ENCODE assay signal across 10 cellular contexts in genomic region chr21:38956791-38957571, GRCh38.
DNase-seq lines count a peak whose midpoint lies in the region; ATAC-seq and TF ChIP-seq lines count a peak whose summit lies in the region.
"Had no signal": no experiment of that assay in that cellular context is flagged by ENCODE, and none has a peak within 500 bp of the region (broad histone marks: within the 10 kb centered on the region; RNA-seq: fewer than 3 reads in every experiment).

No MANE protein-coding gene starts in this region.

- H4K91ac ChIP-seq in trophoblast cell (ENCODE audit: low read depth, low read length), result no peak overlapping the region

- no peak overlapping the region for H2BK5ac ChIP-seq in trophoblast cell (ENCODE audit: low read depth, low read length, poor library complexity)

- H3K23ac ChIP-seq in trophoblast cell (ENCODE audit: low read length), result no peak overlapping the region

- intact Hi-C loops in dorsolateral prefrontal cortex (cut with DNase I), result loop anchor here in 1 of 2 donors (5.0 kb wide), 2 partner anchors 150 to 155 kb away; partner anchors contain the start of gene ETS2

- no CpG with 5 or more reads among the region's 12 CpGs for WGBS in trophoblast cell (ENCODE audit: extremely low coverage, insufficient coverage, insufficient read length)
- WGBS in gastroesophageal sphincter (ENCODE audit: low coverage in 1 of 2), 2 donors, result 75% methylated on average over 4 to 9 of the region's 12 CpGs

- ATAC-seq in HG03520 (IDR thresholded peaks at IDR 0.05; ENCODE audit: unreplicated experiment) (no peak), gastroesophageal sphincter (no peak), HG02610 (IDR thresholded peaks at IDR 0.05; ENCODE audit: unreplicated experiment) (no peak)
- ATAC-seq: T-helper 17 cell had no signal

- H3K79me1 ChIP-seq in trophoblast cell (ENCODE audit: low read length), result peaks cover 9% of the 10 kb centered on the region

- H3K36me3 ChIP-seq in trophoblast cell (ENCODE audit: control insufficient read depth in 1 of 2, insufficient read depth in 2 of 2, low read length in 2 of 2) (no peaks in the 10 kb centered on the region), HAP-1 (replicated peaks) (no peaks in the 10 kb centered on the region), gastroesophageal sphincter (no peaks in the 10 kb centered on the region)

- no peak overlapping the region for H2AFZ ChIP-seq in trophoblast cell (ENCODE audit: insufficient read depth, low read length, poor library complexity)

- no peak overlapping the region for H3K9ac ChIP-seq in trophoblast cell (ENCODE audit: low read length)

- H3K9me3 ChIP-seq in trophoblast cell (ENCODE audit: insufficient read depth, low read depth, low read length) (no peaks in the 10 kb centered on the region), HAP-1 (no peaks in the 10 kb centered on the region), gastroesophageal sphincter (no peaks in the 10 kb centered on the region)

- H3K79me2 ChIP-seq in trophoblast cell (ENCODE audit: control insufficient read depth, insufficient read depth, low read length, poor library complexity), result no peaks in the 10 kb centered on the region

- H3K4me2 ChIP-seq in trophoblast cell (ENCODE audit: low read length), result peak overlapping the region; percentile 18

- H3K27ac ChIP-seq in dorsolateral prefrontal cortex (peak overlapping the region in 53 of 59 donors; percentile 3 to 90 (median 70)), trophoblast cell (ENCODE audit: low read depth, low read length) (no peak overlapping the region), gastroesophageal sphincter (no peak overlapping the region)

- no peak overlapping the region for H4K8ac ChIP-seq in trophoblast cell (ENCODE audit: low read depth, low read length)

- no peak for TF ChIP-seq POLR2A in gastroesophageal sphincter (IDR thresholded peaks at IDR 0.05)

- in situ Hi-C loops in HAP-1 (cut with MboI; ENCODE audit: low sequenced_read_pairs), result no loop called here

- H3K4me3 ChIP-seq in dorsolateral prefrontal cortex (no peak overlapping the region), trophoblast cell (ENCODE audit: low read depth, low read length) (no peak overlapping the region), HAP-1 (no peak overlapping the region), gastroesophageal sphincter (no peak overlapping the region)

- H3K27me3 ChIP-seq in dorsolateral prefrontal cortex (no peaks in the 10 kb centered on the region), trophoblast cell (ENCODE audit: insufficient read depth, low read length) (no peaks in the 10 kb centered on the region), HAP-1 (ENCODE audit: low read depth) (no peaks in the 10 kb centered on the region), gastroesophageal sphincter (no peaks in the 10 kb centered on the region)

- DNase-seq in HT-29 (ENCODE audit: low spot score) (peak; percentile 50), NCI-H345 (lab: John Stamatoyannopoulos, UW) (peak; percentile 98), dorsolateral prefrontal cortex (peak in 7 of 10 donors; percentile 11 to 59 (median 55)), trophoblast cell (peak in 1 of 2 donors; percentile 12), HAP-1 (ENCODE audit: low spot score in 2 of 2) (no peak)
- DNase-seq: stimulated activated CD4-positive, alpha-beta T cell treated with anti-CD3 and anti-CD28 coated beads, Interleukin-2, amount 100 ng/mL, for 48 hours; T-helper 17 cell had no signal

- no peak overlapping the region for H3K14ac ChIP-seq in trophoblast cell (ENCODE audit: low read length)

- H3K4me1 ChIP-seq in trophoblast cell (ENCODE audit: control insufficient read depth in 1 of 2, insufficient read depth in 2 of 2, low read length in 2 of 2), result peaks cover 21 to 24% of the 10 kb centered on the region in 2 experiments
- no peaks in the 10 kb centered on the region for H3K4me1 ChIP-seq in HAP-1
- peaks cover 0 to 20% (median 3%) of the 10 kb centered on the region in 3 donors for H3K4me1 ChIP-seq in gastroesophageal sphincter

- no peak overlapping the region for H4K12ac ChIP-seq in trophoblast cell (ENCODE audit: low read depth, low read length)

- no peak overlapping the region for H2AK5ac ChIP-seq in trophoblast cell (ENCODE audit: low read length)

- TF ChIP-seq CTCF in dorsolateral prefrontal cortex (IDR thresholded peaks at IDR 0.05 in 54 of 56, conservative IDR thresholded peaks at IDR 0.05 in 2 of 56; ENCODE audit: low read depth in 1 of 56, partially characterized antibody in 56 of 56) (no peak), gastroesophageal sphincter (IDR thresholded peaks at IDR 0.05) (no peak)

- no peak overlapping the region for H2BK120ac ChIP-seq in trophoblast cell (ENCODE audit: insufficient read depth, low read length, poor library complexity)

- no peak overlapping the region for H3K18ac ChIP-seq in trophoblast cell (ENCODE audit: low read length)

- H3K4ac ChIP-seq in trophoblast cell (ENCODE audit: low read depth, low read length), result no peak overlapping the region

- TF ChIP-seq EP300 in gastroesophageal sphincter (IDR thresholded peaks at IDR 0.05), result no peak

- H2BK12ac ChIP-seq in trophoblast cell (ENCODE audit: low read length), result no peak overlapping the region

Comparison
In these comparisons a context has a peak if more than half of its experiments do, and no peak if none do; other contexts are left out.
1. DNase-seq: peak in HT-29 (single experiment), NCI-H345 (single experiment) and dorsolateral prefrontal cortex (7 of 10); none in HAP-1 (0 of 2).
2. H3K27ac ChIP-seq: peak in dorsolateral prefrontal cortex (53 of 59); none in trophoblast cell (single experiment) and gastroesophageal sphincter (0 of 4).